In the genomic region with DNA sequence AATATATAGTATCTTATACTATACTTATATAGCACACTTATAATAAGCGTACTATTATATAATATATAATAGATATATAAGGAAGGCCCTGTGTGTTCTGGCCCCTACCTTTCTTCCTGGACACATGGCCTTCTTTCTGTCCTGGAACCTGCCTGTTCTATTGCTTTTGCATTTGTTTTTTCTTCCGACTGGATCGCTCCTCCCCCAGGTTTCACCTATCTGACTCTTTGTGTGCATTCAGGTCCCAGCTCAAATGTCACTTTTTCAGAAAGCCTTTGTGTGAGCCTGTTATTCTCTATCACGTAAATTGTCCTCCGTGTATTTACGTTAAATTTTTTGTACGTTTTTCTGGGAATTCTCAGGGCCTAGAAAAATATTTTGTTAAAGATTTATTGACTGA, we compare ENCODE assay signal across 8 cellular contexts. TPM values are rescaled to one million over a fixed set of nuclear protein-coding genes. Genes with fewer than 3 reads are reported as not detected.
A peak's percentile ranks its signal among the peaks of the same experiment; 100 is the strongest.
DNase-seq lines count a peak whose midpoint lies in the region; FAIRE-seq and TF ChIP-seq lines count a peak whose summit lies in the region.

No MANE protein-coding gene starts in this region.

- H3K9ac ChIP-seq in BLaER1 treated with 17β-estradiol and CSF1 and Interleukin-3, amounts not matched to agents 10 nM and 100 nM, result peak overlapping the region; percentile 75 to 99 (median 98); a peak in 21 of 22 replicates
- H3K9ac ChIP-seq in Loucy (ENCODE audit: low read depth, low read length, poor library complexity, severe bottlenecking), result peak overlapping the region; percentile 98

- no peaks in the 10 kb centered on the region for H3K27me3 ChIP-seq in BLaER1 treated with 17β-estradiol and CSF1 and Interleukin-3, amounts not matched to agents 10 nM and 100 nM
- H3K27me3 ChIP-seq in Loucy (ENCODE audit: insufficient read depth, low read length, poor library complexity, severe bottlenecking), result no peaks in the 10 kb centered on the region
- no peaks in the 10 kb centered on the region for H3K27me3 ChIP-seq in breast epithelium
- no peaks in the 10 kb centered on the region for H3K27me3 ChIP-seq in muscle layer of duodenum (ENCODE audit: low read depth, low read length)

- TF ChIP-seq CTCF in Loucy (conservative IDR thresholded peaks at IDR 0.05; ENCODE audit: low read length) (no peak), breast epithelium (IDR thresholded peaks at IDR 0.05) (no peak), GM13977 (IDR thresholded peaks at IDR 0.05; ENCODE audit: extremely low read depth, insufficient read depth, missing control alignments) (no peak)

- H3K4me2 ChIP-seq in BLaER1 treated with 17β-estradiol and CSF1 and Interleukin-3, amounts not matched to agents 10 nM and 100 nM, result peak overlapping the region; percentile 62 to 100 (median 80); a peak in 21 of 22 replicates
- H3K4me2 ChIP-seq in Loucy (ENCODE audit: low read depth, low read length, poor library complexity, severe bottlenecking), result peak overlapping the region; percentile 67

- peaks cover 0 to 6% (median 0%) of the 10 kb centered on the region in 11 experiments; a peak in 2 of 22 replicates for H3K36me3 ChIP-seq in BLaER1 treated with 17β-estradiol and CSF1 and Interleukin-3, amounts not matched to agents 10 nM and 100 nM
- H3K36me3 ChIP-seq in Loucy (ENCODE audit: insufficient read depth, low read length) (no peaks in the 10 kb centered on the region), breast epithelium (no peaks in the 10 kb centered on the region), muscle layer of duodenum (ENCODE audit: control insufficient read depth in 1 of 2, insufficient read depth in 2 of 2, low read length in 2 of 2) (peaks cover 0 to 15% of the 10 kb centered on the region in 2 donors)

- peaks cover under 1 to 19% (median 15%) of the 10 kb centered on the region in 11 experiments; a peak in 18 of 22 replicates for H4K20me1 ChIP-seq in BLaER1 treated with 17β-estradiol and CSF1 and Interleukin-3, amounts not matched to agents 10 nM and 100 nM
- H4K20me1 ChIP-seq in Loucy (ENCODE audit: insufficient read depth, low read length, poor library complexity, severe bottlenecking), result peaks cover 19% of the 10 kb centered on the region

- peaks cover 38% of the 10 kb centered on the region for H3K79me2 ChIP-seq in Loucy (ENCODE audit: insufficient read depth, low read length)

- H3K9me3 ChIP-seq in BLaER1 treated with 17β-estradiol and CSF1 and Interleukin-3, amounts not matched to agents 10 nM and 100 nM (replicated peaks in 1 of 11), result peaks cover 0 to 6% (median 0%) of the 10 kb centered on the region in 11 experiments; a peak in 1 of 22 replicates
- H3K9me3 ChIP-seq in Loucy (ENCODE audit: insufficient read depth, low read depth, low read length) (no peaks in the 10 kb centered on the region), breast epithelium (no peaks in the 10 kb centered on the region), muscle layer of duodenum (ENCODE audit: control insufficient read depth in 1 of 2, low read length in 2 of 2) (no peaks in the 10 kb centered on the region)

- no peak for TF ChIP-seq POLR2A in breast epithelium (IDR thresholded peaks at IDR 0.05)

- 0 out of 2 replicates have a peak, but pooled peaks cover 12% of the 10 kb centered on the region for H3F3A ChIP-seq in Loucy (ENCODE audit: low read depth)

- in situ Hi-C loops in GM13977 (cut with MboI; ENCODE audit: low pct_unique_long_range_greater_than_20kb, low sequenced_read_pairs, unreplicated experiment), result no loop called here

- FAIRE-seq in frontal cortex (lab: Jason Lieb, UNC), result no peak

- intact Hi-C loops in breast epithelium (cut with DNase I; ENCODE audit: low total_unique reads), result no loop called here

- H3K4me1 ChIP-seq in BLaER1 treated with 17β-estradiol and CSF1 and Interleukin-3, amounts not matched to agents 10 nM and 100 nM, result peaks cover 1 to 11% (median 6%) of the 10 kb centered on the region in 10 experiments; a peak in 12 of 20 replicates
- H3K4me1 ChIP-seq in Loucy (ENCODE audit: insufficient read depth, low read length, poor library complexity, severe bottlenecking) (peaks cover 10% of the 10 kb centered on the region), breast epithelium (peaks cover 0 to 5% of the 10 kb centered on the region in 2 donors), muscle layer of duodenum (ENCODE audit: control insufficient read depth in 1 of 2, insufficient read depth in 2 of 2, low read length in 2 of 2) (peaks cover 0 to 12% of the 10 kb centered on the region in 2 donors)

- peak overlapping the region; percentile 82 for H2AFZ ChIP-seq in Loucy (ENCODE audit: low read length)

- DNase-seq in breast epithelium (ENCODE audit: low spot score in 2 of 2) (no peak), glomerular visceral epithelial cell (ENCODE audit: extremely low spot score) (no peak), hypothalamus (lab: John Stamatoyannopoulos, UW) (no peak), GM13977 (ENCODE audit: low spot score) (no peak), frontal cortex (ENCODE audit: low spot score in 2 of 2) (no peak)

- H3K27ac ChIP-seq in BLaER1 treated with 17β-estradiol and CSF1 and Interleukin-3, amounts not matched to agents 10 nM and 100 nM, result peak overlapping the region; percentile 73 to 99 (median 98); a peak in 21 of 22 replicates
- peak overlapping the region; percentile 99 to 100 for H3K27ac ChIP-seq in breast epithelium
- H3K27ac ChIP-seq in muscle layer of duodenum (ENCODE audit: low read length), result peak overlapping the region; percentile 93

- H3K9me2 ChIP-seq in Loucy (replicated peaks; ENCODE audit: low read depth, low read length), result no peaks in the 10 kb centered on the region

- peak overlapping the region; percentile 78 to 100 (median 96) for H3K4me3 ChIP-seq in BLaER1 treated with 17β-estradiol and CSF1 and Interleukin-3, amounts not matched to agents 10 nM and 100 nM
- H3K4me3 ChIP-seq in Loucy (ENCODE audit: low read length, poor library complexity, severe bottlenecking) (peak overlapping the region; percentile 86), breast epithelium (peak overlapping the region; percentile 85 to 96 (median 92)), muscle layer of duodenum (ENCODE audit: low read depth in 1 of 2, low read length in 2 of 2) (peak overlapping the region; percentile 89 to 99)

RNA-seq across cellular contexts. Expression of gene TRIM8, which starts 2.9 kb away (rescaled TPM):
- total RNA-seq in breast epithelium, result 100 to 1,000 TPM in 1 of 3 donors, 10 to 100 TPM in 2; 74.6 to 128 (median 88.8) TPM
- 30.2 TPM for total RNA-seq in frontal cortex
